12 cellular contexts compared by ENCODE assay signal in genomic region chr4:120064887-120065286, GRCh38. TPM values are rescaled to one million over a fixed set of nuclear protein-coding genes. Genes with fewer than 3 reads are reported as not detected.
DNase-seq lines count a peak whose midpoint lies in the region; ATAC-seq and TF ChIP-seq lines count a peak whose summit lies in the region.
"Had no signal": no experiment of that assay in that cellular context is flagged by ENCODE, and none has a peak within 500 bp of the region (broad histone marks: within the 10 kb centered on the region; RNA-seq: fewer than 3 reads in every experiment).

No MANE protein-coding gene starts in this region.

- peaks cover 17% of the 10 kb centered on the region for H3F3A ChIP-seq in SK-N-SH (replicated peaks; ENCODE audit: insufficient read depth)

- TF ChIP-seq CTCF in SK-N-SH (IDR thresholded peaks at IDR 0.05) (no peak), nephron (IDR thresholded peaks at IDR 0.05; ENCODE audit: unreplicated experiment in 3 of 3) (no peak), sigmoid colon (IDR thresholded peaks at IDR 0.05) (no peak)

- no peaks in the 10 kb centered on the region for H3K27me3 ChIP-seq in SK-N-SH (ENCODE audit: insufficient read depth)
- H3K27me3 ChIP-seq in HUES64 (ENCODE audit: insufficient read depth, low read length) = no peaks in the 10 kb centered on the region
- no peaks in the 10 kb centered on the region for H3K27me3 ChIP-seq in sigmoid colon
- H3K27me3 ChIP-seq: stomach had no signal

- peak overlapping the region; percentile 86 for H3K4me2 ChIP-seq in SK-N-SH

- CTCF ChIA-PET in SK-N-SH (lab: Yijun Ruan, JAX) = interaction anchor here (4.9 kb wide), 1 partner anchor 437 kb away, joined by 27 read pairs; the partner anchor contains the start of gene PDE5A

- peak overlapping the region; percentile 71 for H2AFZ ChIP-seq in SK-N-SH (ENCODE audit: low read depth)

- no peak for TF ChIP-seq RAD21 in SK-N-SH (IDR thresholded peaks at IDR 0.05; ENCODE audit: low read length)

- intact Hi-C loops in activated T-helper 1 cell treated with anti-CD3 and anti-CD28 coated beads, Interleukin-12 subunit alpha, Interleukin-12 subunit beta, Interleukin-2, Interleukin-4 antibody, amounts not matched to agents 30 ng/mL and 10 ng/mL and 1 ng/mL, durations not matched to agents 14 hours and 24 hours and 36 hours (cut with micrococcal nuclease) = no loop called here
- intact Hi-C loops in sigmoid colon (cut with DNase I) = no loop called here

- H3K4me1 ChIP-seq in SK-N-SH (ENCODE audit: control insufficient read depth in 1 of 2, insufficient read depth in 2 of 2, low read depth in 1 of 2, low read length in 1 of 2) = peaks cover 9 to 31% of the 10 kb centered on the region in 2 experiments; a peak in 3 of 4 replicates
- peaks cover 24% of the 10 kb centered on the region for H3K4me1 ChIP-seq in HUES64 (ENCODE audit: insufficient read depth, low read length)
- peaks cover 0 to 25% (median 19%) of the 10 kb centered on the region in 4 donors for H3K4me1 ChIP-seq in sigmoid colon

- H3K9me2 ChIP-seq in SK-N-SH = no peaks in the 10 kb centered on the region

- TF ChIP-seq EP300 in SK-N-SH (IDR thresholded peaks at IDR 0.05; ENCODE audit: borderline replicate concordance in 1 of 2, low read depth in 1 of 2, low read length in 1 of 2) (no peak), sigmoid colon (IDR thresholded peaks at IDR 0.05) (no peak)

- H3K9me3 ChIP-seq in SK-N-SH = no peaks in the 10 kb centered on the region
- H3K9me3 ChIP-seq in HUES64 (ENCODE audit: insufficient read depth, low read depth, low read length) = no peaks in the 10 kb centered on the region
- no peaks in the 10 kb centered on the region for H3K9me3 ChIP-seq in sigmoid colon
- H3K9me3 ChIP-seq: stomach had no signal

- H3K36me3 ChIP-seq in SK-N-SH (replicated peaks in 1 of 2; ENCODE audit: control insufficient read depth in 1 of 2, insufficient read depth in 2 of 2, low read length in 1 of 2) = peaks cover 14 to 18% of the 10 kb centered on the region in 2 experiments
- H3K36me3 ChIP-seq in HUES64 (ENCODE audit: insufficient read depth, low read length) = peaks cover 57% of the 10 kb centered on the region
- no peaks in the 10 kb centered on the region for H3K36me3 ChIP-seq in sigmoid colon

- TF ChIP-seq POLR2A in sigmoid colon (IDR thresholded peaks at IDR 0.05) = no peak

- DNase-seq in SK-N-SH (no peak), sigmoid colon (no peak)
- no peak for DNase-seq in activated T-helper 1 cell treated with anti-CD3 and anti-CD28 coated beads, Interleukin-12 subunit alpha, Interleukin-12 subunit beta, Interleukin-2, Interleukin-4 antibody, amounts not matched to agents 30 ng/mL and 10 ng/mL and 1 ng/mL, durations not matched to agents 14 hours and 24 hours and 36 hours (ENCODE audit: low spot score)
- DNase-seq: effector memory CD4-positive, alpha-beta T cell; NCI-H1092 treated with DMSO at 0.1 percent for 48 hours; NCI-H69; stomach had no signal

- H3K27ac ChIP-seq in SK-N-SH (ENCODE audit: low read depth in 2 of 2, low read length in 1 of 2) (peak overlapping the region; percentile 22 to 97; a peak in 2 of 4 replicates), HUES64 (ENCODE audit: low read depth, low read length) (no peak overlapping the region), sigmoid colon (no peak overlapping the region)
- H3K27ac ChIP-seq: stomach had no signal

- ATAC-seq in SK-N-SH treated with all-trans-retinoic acid at 6 μM for 48 hours (no peak), HG03045 (IDR thresholded peaks at IDR 0.05; ENCODE audit: unreplicated experiment) (no peak), esophagus mucosa (no peak)

- no peaks in the 10 kb centered on the region for H3K9me3 Mint-ChIP-seq in activated T-helper 1 cell treated with anti-CD3 and anti-CD28 coated beads, Interleukin-12 subunit alpha, Interleukin-12 subunit beta, Interleukin-2, Interleukin-4 antibody, amounts not matched to agents 30 ng/mL and 10 ng/mL and 1 ng/mL, durations not matched to agents 14 hours and 24 hours and 36 hours
- no peaks in the 10 kb centered on the region for H3K9me3 Mint-ChIP-seq in nephron

- H4K20me1 ChIP-seq in SK-N-SH (ENCODE audit: insufficient read depth) = no peaks in the 10 kb centered on the region

- peaks cover 83% of the 10 kb centered on the region for H3K79me2 ChIP-seq in SK-N-SH (ENCODE audit: insufficient read depth)

- peak overlapping the region; percentile 19 for H3K27ac Mint-ChIP-seq in activated T-helper 1 cell treated with anti-CD3 and anti-CD28 coated beads, Interleukin-12 subunit alpha, Interleukin-12 subunit beta, Interleukin-2, Interleukin-4 antibody, amounts not matched to agents 30 ng/mL and 10 ng/mL and 1 ng/mL, durations not matched to agents 14 hours and 24 hours and 36 hours
- H3K27ac Mint-ChIP-seq in nephron = peak overlapping the region in 1 of 3 experiments; percentile 50

- 42% methylated on average over 5 of the region's 5 CpGs for WGBS in SK-N-SH (ENCODE audit: low lambda C conversion rate)
- 71% methylated on average over 5 of the region's 5 CpGs for WGBS in HUES64
- WGBS in sigmoid colon, 2 donors = 58 to 72% methylated on average over 5 of the region's 5 CpGs

- peaks cover 32% of the 10 kb centered on the region for H3K36me3 Mint-ChIP-seq in activated T-helper 1 cell treated with anti-CD3 and anti-CD28 coated beads, Interleukin-12 subunit alpha, Interleukin-12 subunit beta, Interleukin-2, Interleukin-4 antibody, amounts not matched to agents 30 ng/mL and 10 ng/mL and 1 ng/mL, durations not matched to agents 14 hours and 24 hours and 36 hours (ENCODE audit: low read depth)
- H3K36me3 Mint-ChIP-seq in nephron (ENCODE audit: low read depth) = peaks cover 9% of the 10 kb centered on the region

- peaks cover 4% of the 10 kb centered on the region for H3K27me3 Mint-ChIP-seq in activated T-helper 1 cell treated with anti-CD3 and anti-CD28 coated beads, Interleukin-12 subunit alpha, Interleukin-12 subunit beta, Interleukin-2, Interleukin-4 antibody, amounts not matched to agents 30 ng/mL and 10 ng/mL and 1 ng/mL, durations not matched to agents 14 hours and 24 hours and 36 hours (ENCODE audit: insufficient read depth)
- no peaks in the 10 kb centered on the region for H3K27me3 Mint-ChIP-seq in nephron (ENCODE audit: low read depth)

- POLR2A ChIA-PET in SK-N-SH (lab: Yijun Ruan, JAX) = no interaction called here

- H3K9ac ChIP-seq in SK-N-SH (peak overlapping the region; percentile 17; the same call in 1 of the 2 replicates), HUES64 (ENCODE audit: low read depth, low read length) (peak overlapping the region; percentile 96; the same call in 1 of the 2 replicates)

- peaks cover 80% of the 10 kb centered on the region for H3K4me1 Mint-ChIP-seq in activated T-helper 1 cell treated with anti-CD3 and anti-CD28 coated beads, Interleukin-12 subunit alpha, Interleukin-12 subunit beta, Interleukin-2, Interleukin-4 antibody, amounts not matched to agents 30 ng/mL and 10 ng/mL and 1 ng/mL, durations not matched to agents 14 hours and 24 hours and 36 hours (ENCODE audit: low read depth)
- H3K4me1 Mint-ChIP-seq in nephron = peaks cover 58% of the 10 kb centered on the region

- peak overlapping the region; percentile 68 for H3K4me3 Mint-ChIP-seq in activated T-helper 1 cell treated with anti-CD3 and anti-CD28 coated beads, Interleukin-12 subunit alpha, Interleukin-12 subunit beta, Interleukin-2, Interleukin-4 antibody, amounts not matched to agents 30 ng/mL and 10 ng/mL and 1 ng/mL, durations not matched to agents 14 hours and 24 hours and 36 hours
- peak overlapping the region; percentile 63 to 94 (median 65) for H3K4me3 Mint-ChIP-seq in nephron

- H3K4me3 ChIP-seq in SK-N-SH (ENCODE audit: low read depth in 2 of 2, low read length in 1 of 2) = peak overlapping the region in 1 of 2 experiments; percentile 89; a peak in 2 of 4 replicates
- peak overlapping the region; percentile 78 for H3K4me3 ChIP-seq in HUES64 (ENCODE audit: low read length)
- no peak overlapping the region for H3K4me3 ChIP-seq in sigmoid colon
- H3K4me3 ChIP-seq: stomach had no signal

TF ChIP-seq in SK-N-SH, 30 proteins besides CTCF, POLR2A, EP300 and RAD21 (continues in another document):
- TF ChIP-seq MEF2A (IDR thresholded peaks at IDR 0.05; ENCODE audit: borderline replicate concordance, low read depth) (no peak), SIN3A (IDR thresholded peaks at IDR 0.05; ENCODE audit: borderline replicate concordance, low read depth, low read length) (no peak), SMC3 (IDR thresholded peaks at IDR 0.05; ENCODE audit: low read depth, low read length) (no peak), ELF1 (IDR thresholded peaks at IDR 0.05) (no peak)

TF ChIP-seq in SK-N-SH treated with all-trans-retinoic acid at 6 μM for 48 hours, 23 proteins besides CTCF, POLR2A, EP300 and RAD21 (continues in another document):
- TF ChIP-seq GLIS3 (CRISPR knock-in tag; IDR thresholded peaks at IDR 0.05) = no peak
- TF ChIP-seq ISL1 (CRISPR knock-in tag; IDR thresholded peaks at IDR 0.05) = no peak
- TF ChIP-seq ZC3H10 (CRISPR knock-in tag; IDR thresholded peaks at IDR 0.05) = no peak
- TF ChIP-seq ZNF565 (CRISPR knock-in tag; conservative IDR thresholded peaks at IDR 0.05; ENCODE audit: low read depth) = no peak
- no peak for TF ChIP-seq ZNF70 (CRISPR knock-in tag; IDR thresholded peaks at IDR 0.05)
- TF ChIP-seq SNAI2 (CRISPR knock-in tag; IDR thresholded peaks at IDR 0.05) = no peak
- TF ChIP-seq ESRRG (CRISPR knock-in tag; IDR thresholded peaks at IDR 0.05) = no peak
- no peak for TF ChIP-seq CREB5 (CRISPR knock-in tag; IDR thresholded peaks at IDR 0.05; ENCODE audit: low read depth)
- TF ChIP-seq RARB (CRISPR knock-in tag; IDR thresholded peaks at IDR 0.05) = no peak

RNA-seq across cellular contexts. Expression of gene MAD2L1, which starts 1.8 kb away (rescaled TPM):
- polyA plus RNA-seq in SK-N-SH (2012; rRNA removed) = 19.4 and 37.4 TPM in 2 replicates
- polyA plus RNA-seq in SK-N-SH (2012; cell fraction: cytosol; rRNA removed) = 30.3 and 35.3 TPM in 2 replicates
- polyA plus RNA-seq in SK-N-SH (2012; cell fraction: nucleus; rRNA removed) = 10.5 and 16.5 TPM in 2 replicates
- polyA plus RNA-seq in HUES64 (2013, experiment 1 of 2) = 99.9 TPM
- polyA plus RNA-seq in HUES64 (2013, experiment 2 of 2) = 94.7 TPM
- total RNA-seq in activated T-helper 1 cell treated with anti-CD3 and anti-CD28 coated beads, Interleukin-12 subunit alpha, Interleukin-12 subunit beta, Interleukin-2, Interleukin-4 antibody, amounts not matched to agents 30 ng/mL and 10 ng/mL and 1 ng/mL, durations not matched to agents 14 hours and 24 hours and 36 hours = 63.3 and 69.0 TPM in 2 replicates
- 1 to 10 TPM in 3 of 4 donors, under 1 TPM in 1; 0.95 to 2.1 (median 1.5) TPM for total RNA-seq in sigmoid colon
- polyA plus RNA-seq in sigmoid colon = 10 to 100 TPM in 1 of 3 donors, 1 to 10 TPM in 2; 3.0 to 28.7 (median 9.2) TPM
- 12.7 TPM for total RNA-seq in esophagus mucosa

Comparison
In these comparisons a context has a peak if more than half of its experiments do, and no peak if none do; other contexts are left out.
1. H3K27ac ChIP-seq: peak in SK-N-SH (2 of 2); none in HUES64 (single experiment) and sigmoid colon (0 of 4).